2 cellular contexts compared by ENCODE assay signal in the genomic region with DNA sequence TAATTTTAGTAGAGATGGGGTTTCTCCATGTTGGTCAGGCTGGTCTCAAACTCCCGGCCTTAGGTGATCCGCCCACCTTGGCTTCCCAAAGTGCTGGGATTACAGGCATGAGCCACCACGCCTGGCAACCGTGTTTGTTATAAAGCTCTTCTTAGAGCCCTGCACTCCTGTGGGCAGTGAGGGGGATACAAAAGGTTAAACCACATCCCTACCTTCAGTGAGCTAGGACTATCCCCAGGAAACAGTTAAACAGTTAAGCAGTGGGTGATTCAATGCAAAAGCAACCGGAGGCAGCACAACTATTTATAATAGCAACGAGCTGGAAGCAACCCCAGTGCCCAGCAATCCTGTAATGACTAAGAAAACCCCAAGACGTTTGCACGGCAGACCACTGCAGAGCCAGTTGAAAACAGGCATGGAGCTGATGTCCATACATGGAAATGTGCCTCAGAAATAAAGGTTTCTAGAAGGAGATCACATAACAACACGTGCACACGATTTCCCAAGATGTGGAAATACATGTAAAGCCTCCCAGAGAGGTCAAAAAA.
A peak's percentile ranks its signal among the peaks of the same experiment; 100 is the strongest.
TF ChIP-seq lines count a peak whose summit lies in the region.

No MANE protein-coding gene starts in this region.

TF ChIP-seq in IMR-90, 13 proteins besides CTCF, POLR2A, EP300 and RAD21 (continued from another document):
- TF ChIP-seq ELK1 (IDR thresholded peaks at IDR 0.05; ENCODE audit: borderline replicate concordance, low read depth, low read length) = no peak
- TF ChIP-seq, protein P1, sequence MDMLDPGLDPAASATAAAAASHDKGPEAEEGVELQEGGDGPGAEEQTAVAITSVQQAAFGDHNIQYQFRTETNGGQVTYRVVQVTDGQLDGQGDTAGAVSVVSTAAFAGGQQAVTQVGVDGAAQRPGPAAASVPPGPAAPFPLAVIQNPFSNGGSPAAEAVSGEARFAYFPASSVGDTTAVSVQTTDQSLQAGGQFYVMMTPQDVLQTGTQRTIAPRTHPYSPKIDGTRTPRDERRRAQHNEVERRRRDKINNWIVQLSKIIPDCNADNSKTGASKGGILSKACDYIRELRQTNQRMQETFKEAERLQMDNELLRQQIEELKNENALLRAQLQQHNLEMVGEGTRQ (IDR thresholded peaks at IDR 0.05; ENCODE audit: low read depth, low read length) = peak; percentile 85
- peak; percentile 70 for TF ChIP-seq MAFK (IDR thresholded peaks at IDR 0.05; ENCODE audit: low read depth, low read length)
- peak; percentile 83 for TF ChIP-seq FOS (IDR thresholded peaks at IDR 0.05; ENCODE audit: low read depth, low read length)
- TF ChIP-seq RCOR1 (IDR thresholded peaks at IDR 0.05; ENCODE audit: insufficient replicate concordance, low read length) = peak; percentile 62
- TF ChIP-seq CEBPB (IDR thresholded peaks at IDR 0.05; ENCODE audit: low read depth, low read length) = peak; percentile 96
- peak; percentile 27; the same call in 1 of the 2 replicates for TF ChIP-seq MAZ (IDR thresholded peaks at IDR 0.05; ENCODE audit: borderline replicate concordance, low read depth, low read length)
- TF ChIP-seq CHD1 (IDR thresholded peaks at IDR 0.05; ENCODE audit: low read depth, low read length) = no peak
- TF ChIP-seq BHLHE40 (IDR thresholded peaks at IDR 0.05; ENCODE audit: low read depth, low read length) = peak; percentile 99
- TF ChIP-seq RFX5 (IDR thresholded peaks at IDR 0.05; ENCODE audit: low read depth, low read length) = no peak
TF ChIP-seq in IMR-90: peak in this region for 8.

TF ChIP-seq in GM23338, 12 proteins besides CTCF, POLR2A, EP300 and RAD21:
- TF ChIP-seq ZNF462 (CRISPR knock-in tag; IDR thresholded peaks at IDR 0.05) (no peak), STAT1 (IDR thresholded peaks at IDR 0.05; ENCODE audit: unreplicated experiment) (no peak), ZNF114 (CRISPR knock-in tag; IDR thresholded peaks at IDR 0.05) (no peak), NANOG (IDR thresholded peaks at IDR 0.05; ENCODE audit: borderline replicate concordance) (no peak), JUNB (IDR thresholded peaks at IDR 0.05; ENCODE audit: unreplicated experiment) (no peak), CREB1 (CRISPR knock-in tag; IDR thresholded peaks at IDR 0.05; ENCODE audit: low read depth) (no peak), POLR2AphosphoS5 (IDR thresholded peaks at IDR 0.05; ENCODE audit: low read depth) (no peak), EZH2phosphoT487 (IDR thresholded peaks at IDR 0.05; ENCODE audit: unreplicated experiment) (no peak)
- TF ChIP-seq, protein P2, sequence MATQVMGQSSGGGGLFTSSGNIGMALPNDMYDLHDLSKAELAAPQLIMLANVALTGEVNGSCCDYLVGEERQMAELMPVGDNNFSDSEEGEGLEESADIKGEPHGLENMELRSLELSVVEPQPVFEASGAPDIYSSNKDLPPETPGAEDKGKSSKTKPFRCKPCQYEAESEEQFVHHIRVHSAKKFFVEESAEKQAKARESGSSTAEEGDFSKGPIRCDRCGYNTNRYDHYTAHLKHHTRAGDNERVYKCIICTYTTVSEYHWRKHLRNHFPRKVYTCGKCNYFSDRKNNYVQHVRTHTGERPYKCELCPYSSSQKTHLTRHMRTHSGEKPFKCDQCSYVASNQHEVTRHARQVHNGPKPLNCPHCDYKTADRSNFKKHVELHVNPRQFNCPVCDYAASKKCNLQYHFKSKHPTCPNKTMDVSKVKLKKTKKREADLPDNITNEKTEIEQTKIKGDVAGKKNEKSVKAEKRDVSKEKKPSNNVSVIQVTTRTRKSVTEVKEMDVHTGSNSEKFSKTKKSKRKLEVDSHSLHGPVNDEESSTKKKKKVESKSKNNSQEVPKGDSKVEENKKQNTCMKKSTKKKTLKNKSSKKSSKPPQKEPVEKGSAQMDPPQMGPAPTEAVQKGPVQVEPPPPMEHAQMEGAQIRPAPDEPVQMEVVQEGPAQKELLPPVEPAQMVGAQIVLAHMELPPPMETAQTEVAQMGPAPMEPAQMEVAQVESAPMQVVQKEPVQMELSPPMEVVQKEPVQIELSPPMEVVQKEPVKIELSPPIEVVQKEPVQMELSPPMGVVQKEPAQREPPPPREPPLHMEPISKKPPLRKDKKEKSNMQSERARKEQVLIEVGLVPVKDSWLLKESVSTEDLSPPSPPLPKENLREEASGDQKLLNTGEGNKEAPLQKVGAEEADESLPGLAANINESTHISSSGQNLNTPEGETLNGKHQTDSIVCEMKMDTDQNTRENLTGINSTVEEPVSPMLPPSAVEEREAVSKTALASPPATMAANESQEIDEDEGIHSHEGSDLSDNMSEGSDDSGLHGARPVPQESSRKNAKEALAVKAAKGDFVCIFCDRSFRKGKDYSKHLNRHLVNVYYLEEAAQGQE (IDR thresholded peaks at IDR 0.05; ENCODE audit: unreplicated experiment) = no peak
